ENCODE assay signal across 26 cellular contexts in the genomic region with DNA sequence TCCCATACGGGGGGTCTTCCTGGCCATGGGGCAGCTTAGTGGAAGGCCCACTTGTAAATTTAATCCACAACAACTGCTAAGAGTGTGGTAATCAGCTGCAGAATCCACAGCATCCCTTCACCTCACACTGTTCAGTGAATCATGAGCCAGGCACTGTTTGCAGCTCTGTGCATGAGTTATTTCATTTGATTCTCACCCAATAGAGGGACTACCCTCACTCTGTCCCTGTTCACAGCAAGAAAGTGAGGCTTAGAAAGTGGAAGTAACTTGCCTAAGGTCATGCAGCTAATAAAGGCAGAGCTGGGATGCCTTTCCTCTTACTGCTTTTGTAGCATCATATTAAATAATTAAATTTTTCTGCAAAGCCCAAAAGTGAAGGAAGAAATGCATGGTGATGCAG.
DNase-seq lines count a peak whose midpoint lies in the region; ATAC-seq and TF ChIP-seq lines count a peak whose summit lies in the region.
"Had no signal": no experiment of that assay in that cellular context is flagged by ENCODE, and none has a peak within 500 bp of the region (broad histone marks: within the 10 kb centered on the region; RNA-seq: fewer than 3 reads in every experiment).

No MANE protein-coding gene starts in this region.

- H3K4me2 ChIP-seq in neural progenitor cell (no peak overlapping the region), mesendoderm (ENCODE audit: low read length) (no peak overlapping the region)
- H3K4me2 ChIP-seq: BLaER1 treated with 17β-estradiol and CSF1 and Interleukin-3, amounts not matched to agents 10 nM and 100 nM had no signal

- no peaks in the 10 kb centered on the region for H3K9me3 Mint-ChIP-seq in neural progenitor cell
- H3K9me3 Mint-ChIP-seq: T-cell; T-helper 2 cell treated with Interferon-gamma antibody and Interleukin-4, amounts not matched to agents 5 μg/mL and 100 μg/mL, for 36 hours had no signal

- no peaks in the 10 kb centered on the region for H3F3A ChIP-seq in neural progenitor cell (ENCODE audit: low read depth)

- ATAC-seq in GM18909 (IDR thresholded peaks at IDR 0.05; ENCODE audit: poor library complexity, unreplicated experiment) (peak; percentile 64), GM21619 (IDR thresholded peaks at IDR 0.05; ENCODE audit: unreplicated experiment) (peak; percentile 65), HG03175 (IDR thresholded peaks at IDR 0.05; ENCODE audit: unreplicated experiment) (peak; percentile 60), HG02852 (IDR thresholded peaks at IDR 0.05; ENCODE audit: unreplicated experiment) (no peak)
- ATAC-seq: HepG2, Panc1, SK-N-SH treated with all-trans-retinoic acid at 6 μM for 48 hours, T-cell had no signal

- H3K23ac ChIP-seq in mesendoderm (ENCODE audit: low read length): no peak overlapping the region

- no peaks in the 10 kb centered on the region for H3K4me1 ChIP-seq in neural progenitor cell
- no peaks in the 10 kb centered on the region for H3K4me1 ChIP-seq in mesendoderm (ENCODE audit: control insufficient read depth, low read depth, low read length)
- H3K4me1 ChIP-seq: BLaER1 treated with 17β-estradiol and CSF1 and Interleukin-3, amounts not matched to agents 10 nM and 100 nM; Caco-2 had no signal

- no peaks in the 10 kb centered on the region for H3K9me3 ChIP-seq in neural progenitor cell (ENCODE audit: low read depth)
- H3K9me3 ChIP-seq: BLaER1 treated with 17β-estradiol and CSF1 and Interleukin-3, amounts not matched to agents 10 nM and 100 nM; Caco-2; MG63 had no signal

- H3K4ac ChIP-seq in mesendoderm (ENCODE audit: low read depth, low read length): no peak overlapping the region

- H3K36me3 ChIP-seq in neural progenitor cell (no peaks in the 10 kb centered on the region), mesendoderm (ENCODE audit: control insufficient read depth, insufficient read depth, low read length) (no peaks in the 10 kb centered on the region)
- H3K36me3 ChIP-seq: BLaER1 treated with 17β-estradiol and CSF1 and Interleukin-3, amounts not matched to agents 10 nM and 100 nM; MG63 had no signal

- H2AK5ac ChIP-seq in mesendoderm (ENCODE audit: low read length): no peak overlapping the region

- H3K18ac ChIP-seq in mesendoderm (ENCODE audit: low read length): no peak overlapping the region

- H3K27me3 Mint-ChIP-seq in neural progenitor cell (ENCODE audit: insufficient read depth, low read depth): no peaks in the 10 kb centered on the region

- no peak overlapping the region for H2BK5ac ChIP-seq in mesendoderm (ENCODE audit: low read length)

- no peaks in the 10 kb centered on the region for H3K79me1 ChIP-seq in mesendoderm (ENCODE audit: low read length)

- H3K4me1 Mint-ChIP-seq in neural progenitor cell: peaks cover 3% of the 10 kb centered on the region
- H3K4me1 Mint-ChIP-seq: CD4-positive, alpha-beta memory T cell; T-cell had no signal

- peak overlapping the region; percentile 17 for H2AFZ ChIP-seq in neural progenitor cell (replicated peaks)

- H4K5ac ChIP-seq in mesendoderm (ENCODE audit: low read length): no peak overlapping the region

- H3K36me3 Mint-ChIP-seq in neural progenitor cell: no peaks in the 10 kb centered on the region
- H3K36me3 Mint-ChIP-seq: CD4-positive, alpha-beta memory T cell; T-cell had no signal

- H3K56ac ChIP-seq in mesendoderm (ENCODE audit: low read length): no peak overlapping the region

- H3K9ac ChIP-seq in neural progenitor cell: no peak overlapping the region
- H3K9ac ChIP-seq in mesendoderm (ENCODE audit: low read length): no peak overlapping the region
- H3K9ac ChIP-seq: BLaER1 treated with 17β-estradiol and CSF1 and Interleukin-3, amounts not matched to agents 10 nM and 100 nM had no signal

- H3K79me2 ChIP-seq in neural progenitor cell (ENCODE audit: low read depth) (no peaks in the 10 kb centered on the region), mesendoderm (ENCODE audit: control insufficient read depth, insufficient read depth, low read length) (no peaks in the 10 kb centered on the region)

- no peak overlapping the region for H3K4me3 Mint-ChIP-seq in neural progenitor cell
- H3K4me3 Mint-ChIP-seq: CD4-positive, alpha-beta memory T cell; T-cell; T-helper 2 cell treated with Interferon-gamma antibody and Interleukin-4, amounts not matched to agents 5 μg/mL and 100 μg/mL, for 36 hours had no signal

- no CpG with 5 or more reads among the region's 1 CpG for WGBS in mesendoderm (ENCODE audit: extremely low coverage, insufficient coverage, low lambda C conversion rate)

- TF ChIP-seq CTCF in neural progenitor cell (IDR thresholded peaks at IDR 0.05): no peak

- H3K27me3 ChIP-seq in neural progenitor cell (no peaks in the 10 kb centered on the region), mesendoderm (ENCODE audit: insufficient read depth, low read length, poor library complexity) (no peaks in the 10 kb centered on the region)
- H3K27me3 ChIP-seq: BLaER1 treated with 17β-estradiol and CSF1 and Interleukin-3, amounts not matched to agents 10 nM and 100 nM had no signal

- no peak overlapping the region for H4K8ac ChIP-seq in mesendoderm (ENCODE audit: low read depth, low read length)

- no peak overlapping the region for H3K4me3 ChIP-seq in neural progenitor cell
- H3K4me3 ChIP-seq in mesendoderm (ENCODE audit: low read length): no peak overlapping the region
- H3K4me3 ChIP-seq: BLaER1 treated with 17β-estradiol and CSF1 and Interleukin-3, amounts not matched to agents 10 nM and 100 nM; K562; MG63 had no signal

- no peak overlapping the region for H3K27ac Mint-ChIP-seq in neural progenitor cell
- H3K27ac Mint-ChIP-seq: CD4-positive, alpha-beta memory T cell; T-cell; T-helper 2 cell treated with Interferon-gamma antibody and Interleukin-4, amounts not matched to agents 5 μg/mL and 100 μg/mL, for 36 hours had no signal

- H3K27ac ChIP-seq in neural progenitor cell: no peak overlapping the region
- no peak overlapping the region for H3K27ac ChIP-seq in mesendoderm (ENCODE audit: low read depth, low read length)
- H3K27ac ChIP-seq: BLaER1 treated with 17β-estradiol and CSF1 and Interleukin-3, amounts not matched to agents 10 nM and 100 nM; HL-60 had no signal

- peak; percentile 12 for DNase-seq in neural progenitor cell (ENCODE audit: low spot score)
- no peak for DNase-seq in SW 1271 (lab: John Stamatoyannopoulos, UW)
- DNase-seq in DMS114 treated with DMSO at 0.1 percent for 48 hours (lab: John Stamatoyannopoulos, UW; ENCODE audit: unreplicated experiment): no peak
- DNase-seq in mesendoderm: no peak
- DNase-seq: ACHN; Caco-2; CD4-positive, alpha-beta memory T cell; DMS 273 treated with DMSO at 0.1 percent for 48 hours; H7; MG63; NCI-H1436; NCI-H1930; NCI-H510A; SIG-M5; T-cell had no signal

- no peak overlapping the region for H2BK120ac ChIP-seq in mesendoderm (ENCODE audit: low read depth, low read length)

- no peaks in the 10 kb centered on the region for H4K20me1 ChIP-seq in neural progenitor cell (ENCODE audit: low read depth)
- H4K20me1 ChIP-seq: BLaER1 treated with 17β-estradiol and CSF1 and Interleukin-3, amounts not matched to agents 10 nM and 100 nM had no signal

- H2BK15ac ChIP-seq in mesendoderm (replicated peaks; ENCODE audit: low read depth): no peak overlapping the region
